21 cellular contexts compared by ENCODE assay signal in the genomic region with DNA sequence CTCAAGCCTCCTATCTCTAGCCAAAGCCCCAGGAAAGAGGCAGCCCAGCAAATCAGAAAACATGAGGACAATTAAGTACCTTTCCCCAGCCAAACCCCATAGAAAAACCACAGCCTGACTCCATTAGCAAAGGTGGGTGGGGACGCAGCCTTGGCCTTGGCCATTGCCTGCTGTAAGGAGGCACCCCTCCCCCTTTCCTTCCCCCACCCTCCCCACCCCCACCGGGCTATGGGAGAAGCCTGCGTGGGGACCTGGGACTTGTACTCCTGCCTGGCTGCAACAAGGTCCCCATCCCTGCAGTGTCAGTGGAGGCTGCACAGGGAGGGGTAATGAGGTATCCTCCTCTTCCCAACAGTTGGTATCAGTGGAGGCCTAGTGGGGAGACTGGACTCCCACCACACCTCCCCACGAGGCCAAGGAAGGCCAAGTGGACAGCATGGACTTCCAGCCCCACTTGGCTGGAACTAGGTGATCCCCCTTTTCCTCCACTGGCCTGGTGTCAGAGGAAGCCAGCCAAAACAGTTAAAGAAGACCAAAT. TPM values are rescaled to one million over a fixed set of nuclear protein-coding genes. Genes with fewer than 3 reads are reported as not detected.
DNase-seq lines count a peak whose midpoint lies in the region; ATAC-seq and TF ChIP-seq lines count a peak whose summit lies in the region.
"Had no signal": no experiment of that assay in that cellular context is flagged by ENCODE, and none has a peak within 500 bp of the region (broad histone marks: within the 10 kb centered on the region; RNA-seq: fewer than 3 reads in every experiment).

No MANE protein-coding gene starts in this region.

- WGBS in SK-N-SH (ENCODE audit: low lambda C conversion rate) = 67% methylated on average over 1 of the region's 4 CpGs
- 83% methylated on average over 2 of the region's 4 CpGs for WGBS in mammary epithelial cell (ENCODE audit: low coverage, missing lambda C conversion rate)

- no peak for ATAC-seq in SK-N-SH treated with all-trans-retinoic acid at 6 μM for 48 hours
- ATAC-seq: GM23338 had no signal

- DNase-seq in SK-N-SH = no peak
- DNase-seq in D341Med (ENCODE audit: low spot score) = peak; percentile 10
- peak; percentile 10 for DNase-seq in colonic mucosa
- DNase-seq in mesenteric fat pad (ENCODE audit: low spot score) = peak; percentile 57
- DNase-seq in T-helper 1 cell = no peak
- DNase-seq in mammary epithelial cell = no peak
- no peak for DNase-seq in RWPE1 (ENCODE audit: low spot score)
- DNase-seq: AML-193, HCEC 1CT, Karpas-422, NCI-H1694, NCI-H2081, NCI-H2171 treated with DMSO at 0.1 percent for 48 hours, NCI-H446 treated with DMSO at 0.1 percent for 48 hours, NCI-H526 treated with DMSO at 0.1 percent for 48 hours, Right ventricle myocardium superior had no signal

- H4K20me1 ChIP-seq in SK-N-SH (ENCODE audit: insufficient read depth) (no peaks in the 10 kb centered on the region), mammary epithelial cell (ENCODE audit: insufficient read depth, low read length) (no peaks in the 10 kb centered on the region)

- H3K4me2 ChIP-seq in SK-N-SH = no peak overlapping the region
- H3K4me2 ChIP-seq in mammary epithelial cell (ENCODE audit: insufficient read depth, low read depth, low read length) = no peak overlapping the region
- H3K4me2 ChIP-seq: GM23338 had no signal

- intact Hi-C loops in colonic mucosa (cut with DNase I) (no loop called here), mammary epithelial cell (cut with micrococcal nuclease) (no loop called here)

- H3K4me3 ChIP-seq in SK-N-SH (ENCODE audit: low read depth in 2 of 2, low read length in 1 of 2) (no peak overlapping the region), colonic mucosa (no peak overlapping the region), mammary epithelial cell (replicated peaks in 1 of 3; ENCODE audit: insufficient read depth in 1 of 3, low read depth in 2 of 3, low read length in 3 of 3) (no peak overlapping the region)
- H3K4me3 ChIP-seq: GM23338 had no signal

- H3K27me3 ChIP-seq in SK-N-SH (ENCODE audit: insufficient read depth) = no peaks in the 10 kb centered on the region
- H3K27me3 ChIP-seq in colonic mucosa = no peaks in the 10 kb centered on the region
- H3K27me3 ChIP-seq in mammary epithelial cell (ENCODE audit: insufficient read depth, low read length) = no peaks in the 10 kb centered on the region

- H3F3A ChIP-seq in SK-N-SH (replicated peaks; ENCODE audit: insufficient read depth) = peaks cover 19% of the 10 kb centered on the region

- no peak for TF ChIP-seq EP300 in SK-N-SH (IDR thresholded peaks at IDR 0.05; ENCODE audit: borderline replicate concordance in 1 of 2, low read depth in 1 of 2, low read length in 1 of 2)

- H3K79me2 ChIP-seq in SK-N-SH (ENCODE audit: insufficient read depth) (no peaks in the 10 kb centered on the region), mammary epithelial cell (ENCODE audit: insufficient read depth, low read length) (no peaks in the 10 kb centered on the region)

- H3K4me1 ChIP-seq in SK-N-SH (ENCODE audit: control insufficient read depth in 1 of 2, insufficient read depth in 2 of 2, low read depth in 1 of 2, low read length in 1 of 2) = peaks cover 16 to 19% of the 10 kb centered on the region in 2 experiments; a peak in 2 of 4 replicates
- H3K4me1 ChIP-seq in colonic mucosa = no peaks in the 10 kb centered on the region
- H3K4me1 ChIP-seq in mammary epithelial cell (ENCODE audit: insufficient read depth, low read length) = peaks cover 11% of the 10 kb centered on the region

- H3K9ac ChIP-seq in SK-N-SH = no peak overlapping the region
- no peak overlapping the region for H3K9ac ChIP-seq in colonic mucosa (ENCODE audit: low read depth in 2 of 2, low read length in 2 of 2)
- H3K9ac ChIP-seq in mammary epithelial cell (ENCODE audit: insufficient read depth, low read length) = no peak overlapping the region

- BruUV-seq in mammary epithelial cell (replicated peaks; lab: Mats Ljungman, UMichigan) = no TSS peak

- POLR2A ChIA-PET in SK-N-SH (lab: Yijun Ruan, JAX) = no interaction called here
- POLR2A ChIA-PET in RWPE1 (lab: Yijun Ruan, JAX; ENCODE audit: low non-redundant PET) = no interaction called here

- H3K9me3 ChIP-seq in SK-N-SH (no peaks in the 10 kb centered on the region), colonic mucosa (no peaks in the 10 kb centered on the region), mammary epithelial cell (replicated peaks; ENCODE audit: insufficient read depth, low read length) (no peaks in the 10 kb centered on the region)

- H3K36me3 ChIP-seq in SK-N-SH (replicated peaks in 1 of 2; ENCODE audit: control insufficient read depth in 1 of 2, insufficient read depth in 2 of 2, low read length in 1 of 2) = no peaks in the 10 kb centered on the region
- no peaks in the 10 kb centered on the region for H3K36me3 ChIP-seq in colonic mucosa
- no peaks in the 10 kb centered on the region for H3K36me3 ChIP-seq in mammary epithelial cell (ENCODE audit: insufficient read depth, low read length)

- H3K27ac ChIP-seq in SK-N-SH (ENCODE audit: low read depth in 2 of 2, low read length in 1 of 2) (no peak overlapping the region; a peak in 1 of 4 replicates), colonic mucosa (no peak overlapping the region), mammary epithelial cell (ENCODE audit: insufficient read depth, low read depth, low read length) (no peak overlapping the region), RWPE1 (no peak overlapping the region)
- H3K27ac ChIP-seq: 22Rv1 had no signal

- TF ChIP-seq CTCF in SK-N-SH (IDR thresholded peaks at IDR 0.05) (no peak), colonic mucosa (IDR thresholded peaks at IDR 0.05) (no peak), mammary epithelial cell (conservative IDR thresholded peaks at IDR 0.05 in 1 of 2, IDR thresholded peaks at IDR 0.05 in 1 of 2; ENCODE audit: extremely low read depth in 1 of 2, insufficient read depth in 1 of 2, low read depth in 1 of 2, low read length in 2 of 2) (no peak), RWPE1 (conservative IDR thresholded peaks at IDR 0.05; ENCODE audit: low read depth) (no peak)

- CTCF ChIA-PET in SK-N-SH (lab: Yijun Ruan, JAX) (no interaction called here), mammary epithelial cell (lab: Charles Lee; ENCODE audit: low non-redundant PET) (no interaction called here), RWPE1 (lab: Yijun Ruan, JAX) (no interaction called here)

- dilution Hi-C loops in mammary epithelial cell (cut with HindIII; ENCODE audit: low sequenced_read_pairs) = no loop called here

- in situ Hi-C loops in mammary epithelial cell (cut with MboI; ENCODE audit: low sequenced_read_pairs in 2 of 2) = no loop called here

- H3K9me2 ChIP-seq in SK-N-SH = no peaks in the 10 kb centered on the region

- H2AFZ ChIP-seq in SK-N-SH (ENCODE audit: low read depth) (peak overlapping the region; percentile 42; the same call in 1 of the 2 replicates), mammary epithelial cell (ENCODE audit: low read depth, low read length) (no peak overlapping the region)
- H2AFZ ChIP-seq: GM23338 had no signal

- no peak for TF ChIP-seq RAD21 in SK-N-SH (IDR thresholded peaks at IDR 0.05; ENCODE audit: low read length)

TF ChIP-seq in SK-N-SH, 30 proteins besides CTCF, POLR2A, EP300 and RAD21:
- TF ChIP-seq JUND (IDR thresholded peaks at IDR 0.05) = no peak

TF ChIP-seq in SK-N-SH treated with all-trans-retinoic acid at 6 μM for 48 hours, 23 proteins besides CTCF, POLR2A, EP300 and RAD21 (continues in another document):
- TF ChIP-seq ZC3H10 (CRISPR knock-in tag; IDR thresholded peaks at IDR 0.05) (no peak), ESRRG (CRISPR knock-in tag; IDR thresholded peaks at IDR 0.05) (no peak), ZNF8 (CRISPR knock-in tag; IDR thresholded peaks at IDR 0.05) (no peak), GLIS3 (CRISPR knock-in tag; IDR thresholded peaks at IDR 0.05) (no peak), CSDC2 (CRISPR knock-in tag; IDR thresholded peaks at IDR 0.05) (no peak), ZFP3 (CRISPR knock-in tag; IDR thresholded peaks at IDR 0.05) (no peak), PPARA (CRISPR knock-in tag; IDR thresholded peaks at IDR 0.05; ENCODE audit: borderline replicate concordance) (no peak), OSR1 (CRISPR knock-in tag; IDR thresholded peaks at IDR 0.05) (no peak), TCF4 (CRISPR knock-in tag; IDR thresholded peaks at IDR 0.05; ENCODE audit: borderline replicate concordance) (no peak)
- TF ChIP-seq, protein P1, sequence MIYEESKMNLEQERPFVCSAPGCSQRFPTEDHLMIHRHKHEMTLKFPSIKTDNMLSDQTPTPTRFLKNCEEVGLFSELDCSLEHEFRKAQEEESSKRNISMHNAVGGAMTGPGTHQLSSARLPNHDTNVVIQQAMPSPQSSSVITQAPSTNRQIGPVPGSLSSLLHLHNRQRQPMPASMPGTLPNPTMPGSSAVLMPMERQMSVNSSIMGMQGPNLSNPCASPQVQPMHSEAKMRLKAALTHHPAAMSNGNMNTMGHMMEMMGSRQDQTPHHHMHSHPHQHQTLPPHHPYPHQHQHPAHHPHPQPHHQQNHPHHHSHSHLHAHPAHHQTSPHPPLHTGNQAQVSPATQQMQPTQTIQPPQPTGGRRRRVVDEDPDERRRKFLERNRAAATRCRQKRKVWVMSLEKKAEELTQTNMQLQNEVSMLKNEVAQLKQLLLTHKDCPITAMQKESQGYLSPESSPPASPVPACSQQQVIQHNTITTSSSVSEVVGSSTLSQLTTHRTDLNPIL (CRISPR knock-in tag; IDR thresholded peaks at IDR 0.05; ENCODE audit: low read depth) = no peak
- TF ChIP-seq, protein P2, sequence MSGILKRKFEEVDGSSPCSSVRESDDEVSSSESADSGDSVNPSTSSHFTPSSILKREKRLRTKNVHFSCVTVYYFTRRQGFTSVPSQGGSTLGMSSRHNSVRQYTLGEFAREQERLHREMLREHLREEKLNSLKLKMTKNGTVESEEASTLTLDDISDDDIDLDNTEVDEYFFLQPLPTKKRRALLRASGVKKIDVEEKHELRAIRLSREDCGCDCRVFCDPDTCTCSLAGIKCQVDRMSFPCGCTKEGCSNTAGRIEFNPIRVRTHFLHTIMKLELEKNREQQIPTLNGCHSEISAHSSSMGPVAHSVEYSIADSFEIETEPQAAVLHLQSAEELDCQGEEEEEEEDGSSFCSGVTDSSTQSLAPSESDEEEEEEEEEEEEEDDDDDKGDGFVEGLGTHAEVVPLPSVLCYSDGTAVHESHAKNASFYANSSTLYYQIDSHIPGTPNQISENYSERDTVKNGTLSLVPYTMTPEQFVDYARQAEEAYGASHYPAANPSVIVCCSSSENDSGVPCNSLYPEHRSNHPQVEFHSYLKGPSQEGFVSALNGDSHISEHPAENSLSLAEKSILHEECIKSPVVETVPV (CRISPR knock-in tag; IDR thresholded peaks at IDR 0.05) = no peak

RNA-seq across cellular contexts. Expression of a gene that starts 20.5 kb away (rescaled TPM):
- polyA plus RNA-seq in SK-N-SH (2012; rRNA removed) = not detected in 2 replicates
- not detected in 2 replicates for polyA plus RNA-seq in SK-N-SH (2012; cell fraction: cytosol; rRNA removed)
- not detected in 2 replicates for polyA plus RNA-seq in SK-N-SH (2012; cell fraction: nucleus; rRNA removed)
- not detected for total RNA-seq in colonic mucosa
- not detected for total RNA-seq in mesenteric fat pad
- not detected for total RNA-seq in mammary epithelial cell
- not detected for polyA plus RNA-seq in mammary epithelial cell
- polyA minus RNA-seq in mammary epithelial cell = not detected
- total RNA-seq: GM23338, MCF 10A, Right ventricle myocardium superior, SK-MEL-5 had no signal
- polyA plus RNA-seq: GM23338 had no signal

Comparison
In these comparisons a context has a peak if more than half of its experiments do, and no peak if none do; other contexts are left out.
1. DNase-seq: peak in D341Med (single experiment), colonic mucosa (single experiment) and mesenteric fat pad (single experiment); none in SK-N-SH (single experiment), T-helper 1 cell (0 of 5), mammary epithelial cell (single experiment) and RWPE1 (single experiment).